Comparison of ENCODE assay signal across 18 cellular contexts in the genomic region with DNA sequence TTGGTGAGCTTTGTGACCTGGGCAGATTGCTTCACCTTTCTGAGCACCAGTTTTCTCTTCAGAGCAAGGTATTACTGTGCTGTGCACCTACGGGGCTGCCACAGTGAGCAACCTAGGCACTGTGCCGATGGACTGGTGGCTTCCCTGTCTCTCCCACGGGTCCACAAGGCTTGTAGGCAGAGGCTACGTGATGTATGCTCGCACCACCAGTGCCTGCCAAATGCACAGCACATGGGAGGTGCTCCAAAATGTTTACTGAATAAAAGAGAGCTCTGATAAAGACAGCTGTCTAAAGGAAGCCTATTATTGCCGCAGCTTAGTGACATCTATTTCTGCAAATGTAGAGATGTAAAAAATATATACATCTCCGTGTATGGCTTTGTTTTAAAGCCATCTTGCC.
DNase-seq lines count a peak whose midpoint lies in the region; ATAC-seq and TF ChIP-seq lines count a peak whose summit lies in the region.
"Had no signal": no experiment of that assay in that cellular context is flagged by ENCODE, and none has a peak within 500 bp of the region (broad histone marks: within the 10 kb centered on the region; RNA-seq: fewer than 3 reads in every experiment).

No MANE protein-coding gene starts in this region.

- H3K4me3 Mint-ChIP-seq in activated CD4-positive, alpha-beta T cell treated with anti-CD3 and anti-CD28 coated beads for 36 hours, result no peak overlapping the region
- H3K4me3 Mint-ChIP-seq: effector memory CD8-positive, alpha-beta T cell had no signal

- intact Hi-C loops in left cardiac atrium (cut with DNase I), result no loop called here
- intact Hi-C loops in activated CD4-positive, alpha-beta T cell treated with anti-CD3 and anti-CD28 coated beads for 36 hours (cut with DNase I, micrococcal nuclease), result no loop called here

- no peak overlapping the region for H3K27ac Mint-ChIP-seq in activated CD4-positive, alpha-beta T cell treated with anti-CD3 and anti-CD28 coated beads for 36 hours
- H3K27ac Mint-ChIP-seq: effector memory CD8-positive, alpha-beta T cell had no signal

- POLR2A ChIA-PET in activated CD4-positive, alpha-beta T cell treated with anti-CD3 and anti-CD28 coated beads for 36 hours (lab: Charles Lee), result no interaction called here

- H3K9me3 Mint-ChIP-seq in activated CD4-positive, alpha-beta T cell treated with anti-CD3 and anti-CD28 coated beads for 36 hours (ENCODE audit: low read depth), result no peaks in the 10 kb centered on the region
- H3K9me3 Mint-ChIP-seq: effector memory CD8-positive, alpha-beta T cell had no signal

- H3K36me3 Mint-ChIP-seq in activated CD4-positive, alpha-beta T cell treated with anti-CD3 and anti-CD28 coated beads for 36 hours (ENCODE audit: low read depth), result no peaks in the 10 kb centered on the region

- no peaks in the 10 kb centered on the region for H3K27me3 Mint-ChIP-seq in activated CD4-positive, alpha-beta T cell treated with anti-CD3 and anti-CD28 coated beads for 36 hours
- H3K27me3 Mint-ChIP-seq: effector memory CD8-positive, alpha-beta T cell had no signal

- peaks cover 2% of the 10 kb centered on the region for H3K4me1 Mint-ChIP-seq in activated CD4-positive, alpha-beta T cell treated with anti-CD3 and anti-CD28 coated beads for 36 hours

- CTCF ChIA-PET in activated CD4-positive, alpha-beta T cell treated with anti-CD3 and anti-CD28 coated beads for 36 hours (lab: Charles Lee), result interaction anchor here (0.6 kb wide), 2 partner anchors 87 to 143 kb away, joined by 3 read pairs; no protein-coding TSS in a partner anchor

- DNase-seq in NCI-H1436 (lab: John Stamatoyannopoulos, UW) (peak; percentile 87), NCI-H524 treated with DMSO at 0.1 percent for 48 hours (lab: John Stamatoyannopoulos, UW) (peak; percentile 39), GM19238 (ENCODE audit: insufficient read length, low spot score) (no peak), AG20443 (ENCODE audit: low spot score) (no peak), left cardiac atrium (no peak)
- no peak for DNase-seq in activated CD4-positive, alpha-beta T cell treated with anti-CD3 and anti-CD28 coated beads for 36 hours
- DNase-seq: activated naive CD4-positive, alpha-beta T cell treated with anti-CD3 and anti-CD28 coated beads, Interleukin-2, amount 50 U/mL, for 16 hours; effector memory CD8-positive, alpha-beta T cell; stimulated activated naive CD4-positive, alpha-beta T cell treated with Interleukin-2 at 50 U/mL for 16 hours; T-helper 1 cell had no signal

- no peak for ATAC-seq in left cardiac atrium
- no peak for ATAC-seq in activated CD4-positive, alpha-beta T cell treated with anti-CD3 and anti-CD28 coated beads for 36 hours
- ATAC-seq: activated CD4-positive, CD25-positive, alpha-beta regulatory T cell treated with anti-CD3 and anti-CD28 coated beads, Interleukin-2, amount 50 U/mL, for 24 hours; effector memory CD8-positive, alpha-beta T cell; K562 had no signal

- peak overlapping the region; percentile 25 for H3K27ac ChIP-seq in C4-2B
- peak overlapping the region; percentile 63 for H3K27ac ChIP-seq in layer of hippocampus (ENCODE audit: low read depth, low read length)
- H3K27ac ChIP-seq: breast epithelium, neutrophil, RWPE1, vagina had no signal

- no peaks in the 10 kb centered on the region for H3K27me3 ChIP-seq in layer of hippocampus (ENCODE audit: control insufficient read depth, insufficient read depth, low read length)
- H3K27me3 ChIP-seq: breast epithelium, neutrophil, vagina had no signal

- no peak for TF ChIP-seq CTCF in C4-2B (conservative IDR thresholded peaks at IDR 0.05)

Comparison
In these comparisons a context has a peak if more than half of its experiments do, and no peak if none do; other contexts are left out.
1. DNase-seq: peak in NCI-H1436 (single experiment) and NCI-H524 treated with DMSO at 0.1 percent for 48 hours (single experiment); none in GM19238 (single experiment), AG20443 (single experiment), left cardiac atrium (single experiment) and activated CD4-positive, alpha-beta T cell treated with anti-CD3 and anti-CD28 coated beads for 36 hours (single experiment).